ENCODE assay signal across 21 cellular contexts in the genomic region with DNA sequence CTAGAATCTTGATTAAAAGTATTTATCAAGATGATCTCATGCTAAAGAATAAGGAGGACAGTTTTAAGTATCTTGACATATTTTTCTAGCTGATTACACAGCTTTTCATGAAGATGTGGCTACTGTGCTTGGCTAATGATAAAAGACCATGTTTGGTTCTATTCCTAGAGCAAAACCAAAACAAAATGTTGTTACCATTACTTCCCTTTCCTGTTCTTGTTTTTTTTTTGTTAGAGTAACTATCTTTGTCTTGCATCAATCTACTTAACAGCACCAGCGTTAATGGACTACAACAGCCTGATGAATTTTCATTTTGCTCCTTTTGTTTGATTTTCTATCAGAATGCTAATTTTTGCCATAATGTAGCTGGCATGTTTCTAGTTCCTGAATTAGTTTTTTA.
DNase-seq lines count a peak whose midpoint lies in the region; ATAC-seq and TF ChIP-seq lines count a peak whose summit lies in the region.
"Had no signal": no experiment of that assay in that cellular context is flagged by ENCODE, and none has a peak within 500 bp of the region (broad histone marks: within the 10 kb centered on the region; RNA-seq: fewer than 3 reads in every experiment).

No MANE protein-coding gene starts in this region.

- H3K4me1 ChIP-seq in mucosa of descending colon (ENCODE audit: low read depth), result no peaks in the 10 kb centered on the region
- H3K4me1 ChIP-seq: gastrocnemius medialis, upper lobe of right lung had no signal

- ATAC-seq in activated CD4-positive, alpha-beta T cell treated with anti-CD3 and anti-CD28 coated beads for 36 hours, result no peak
- peak; percentile 29 for ATAC-seq in mucosa of descending colon
- ATAC-seq: A549; activated CD4-positive, CD25-positive, alpha-beta regulatory T cell treated with anti-CD3 and anti-CD28 coated beads, Interleukin-2, amount 50 U/mL, for 24 hours; gastrocnemius medialis; left cardiac atrium; stimulated activated naive CD8-positive, alpha-beta T cell treated with anti-CD3 and anti-CD28 coated beads, Interleukin-15, amount 100 ng/mL, for 72 hours; upper lobe of right lung had no signal

- peaks cover 21% of the 10 kb centered on the region for H3K4me1 Mint-ChIP-seq in activated CD4-positive, alpha-beta T cell treated with anti-CD3 and anti-CD28 coated beads, Interleukin-2, amount 10 ng/mL, durations not matched to agents 24 days and 14 days
- H3K4me1 Mint-ChIP-seq in activated CD4-positive, alpha-beta T cell treated with anti-CD3 and anti-CD28 coated beads for 36 hours, result peaks cover 6% of the 10 kb centered on the region
- H3K4me1 Mint-ChIP-seq in T-helper 2 cell treated with Interferon-gamma antibody and Interleukin-4, amounts not matched to agents 5 μg/mL and 100 μg/mL, for 36 hours (ENCODE audit: low read depth), result peaks cover 43% of the 10 kb centered on the region
- H3K4me1 Mint-ChIP-seq in mesothelial cell of epicardium, result no peaks in the 10 kb centered on the region
- H3K4me1 Mint-ChIP-seq: stimulated activated naive CD8-positive, alpha-beta T cell treated with anti-CD3 and anti-CD28 coated beads, Interleukin-15, amount 100 ng/mL, for 72 hours had no signal

- TF ChIP-seq CTCF in GM12865 (IDR thresholded peaks at IDR 0.05; ENCODE audit: insufficient read depth, low read depth, low read length, missing control alignments) (no peak), mucosa of descending colon (IDR thresholded peaks at IDR 0.05) (no peak), mesothelial cell of epicardium (IDR thresholded peaks at IDR 0.05; ENCODE audit: unreplicated experiment) (no peak)

- intact Hi-C loops in activated CD4-positive, alpha-beta T cell treated with anti-CD3 and anti-CD28 coated beads, Interleukin-2, amount 10 ng/mL, durations not matched to agents 24 days and 14 days (cut with micrococcal nuclease), result no loop called here
- intact Hi-C loops in activated CD4-positive, alpha-beta T cell treated with anti-CD3 and anti-CD28 coated beads for 36 hours (cut with DNase I, micrococcal nuclease), result no loop called here
- intact Hi-C loops in mucosa of descending colon (cut with DNase I, micrococcal nuclease), result no loop called here

- H3K36me3 ChIP-seq in mucosa of descending colon (ENCODE audit: low read depth), result no peaks in the 10 kb centered on the region

- H3K36me3 Mint-ChIP-seq in activated CD4-positive, alpha-beta T cell treated with anti-CD3 and anti-CD28 coated beads, Interleukin-2, amount 10 ng/mL, durations not matched to agents 24 days and 14 days (ENCODE audit: low read depth), result peaks cover 54% of the 10 kb centered on the region
- H3K36me3 Mint-ChIP-seq in activated CD4-positive, alpha-beta T cell treated with anti-CD3 and anti-CD28 coated beads for 36 hours (ENCODE audit: low read depth), result peaks cover 42% of the 10 kb centered on the region
- peaks cover 65% of the 10 kb centered on the region for H3K36me3 Mint-ChIP-seq in T-helper 2 cell treated with Interferon-gamma antibody and Interleukin-4, amounts not matched to agents 5 μg/mL and 100 μg/mL, for 36 hours (ENCODE audit: low read depth)
- peaks cover 51% of the 10 kb centered on the region for H3K36me3 Mint-ChIP-seq in mesothelial cell of epicardium

- H3K9me3 ChIP-seq in mucosa of descending colon, result no peaks in the 10 kb centered on the region
- H3K9me3 ChIP-seq: A549, gastrocnemius medialis, neutrophil, upper lobe of right lung had no signal

- H3K4me3 ChIP-seq in GM12865 (ENCODE audit: low read depth, low read length) (no peak overlapping the region), mucosa of descending colon (no peak overlapping the region)
- H3K4me3 ChIP-seq: A549, gastrocnemius medialis, upper lobe of right lung had no signal

- no peaks in the 10 kb centered on the region for H3K27me3 Mint-ChIP-seq in activated CD4-positive, alpha-beta T cell treated with anti-CD3 and anti-CD28 coated beads, Interleukin-2, amount 10 ng/mL, durations not matched to agents 24 days and 14 days
- no peaks in the 10 kb centered on the region for H3K27me3 Mint-ChIP-seq in activated CD4-positive, alpha-beta T cell treated with anti-CD3 and anti-CD28 coated beads for 36 hours
- H3K27me3 Mint-ChIP-seq in T-helper 2 cell treated with Interferon-gamma antibody and Interleukin-4, amounts not matched to agents 5 μg/mL and 100 μg/mL, for 36 hours (ENCODE audit: low read depth), result no peaks in the 10 kb centered on the region
- no peaks in the 10 kb centered on the region for H3K27me3 Mint-ChIP-seq in mesothelial cell of epicardium (ENCODE audit: low read depth)
- H3K27me3 Mint-ChIP-seq: stimulated activated naive CD8-positive, alpha-beta T cell treated with anti-CD3 and anti-CD28 coated beads, Interleukin-15, amount 100 ng/mL, for 72 hours had no signal

- H3K27ac Mint-ChIP-seq in activated CD4-positive, alpha-beta T cell treated with anti-CD3 and anti-CD28 coated beads, Interleukin-2, amount 10 ng/mL, durations not matched to agents 24 days and 14 days, result peak overlapping the region; percentile 2
- no peak overlapping the region for H3K27ac Mint-ChIP-seq in activated CD4-positive, alpha-beta T cell treated with anti-CD3 and anti-CD28 coated beads for 36 hours
- peak overlapping the region; percentile 71 for H3K27ac Mint-ChIP-seq in T-helper 2 cell treated with Interferon-gamma antibody and Interleukin-4, amounts not matched to agents 5 μg/mL and 100 μg/mL, for 36 hours
- no peak overlapping the region for H3K27ac Mint-ChIP-seq in mesothelial cell of epicardium
- H3K27ac Mint-ChIP-seq: stimulated activated naive CD8-positive, alpha-beta T cell treated with anti-CD3 and anti-CD28 coated beads, Interleukin-15, amount 100 ng/mL, for 72 hours had no signal

- POLR2A ChIA-PET in activated CD4-positive, alpha-beta T cell treated with anti-CD3 and anti-CD28 coated beads for 36 hours (lab: Charles Lee), result no interaction called here

- peaks cover 4% of the 10 kb centered on the region for H3K9me3 Mint-ChIP-seq in activated CD4-positive, alpha-beta T cell treated with anti-CD3 and anti-CD28 coated beads, Interleukin-2, amount 10 ng/mL, durations not matched to agents 24 days and 14 days
- no peaks in the 10 kb centered on the region for H3K9me3 Mint-ChIP-seq in activated CD4-positive, alpha-beta T cell treated with anti-CD3 and anti-CD28 coated beads for 36 hours (ENCODE audit: low read depth)
- H3K9me3 Mint-ChIP-seq in T-helper 2 cell treated with Interferon-gamma antibody and Interleukin-4, amounts not matched to agents 5 μg/mL and 100 μg/mL, for 36 hours, result peaks cover 12% of the 10 kb centered on the region
- H3K9me3 Mint-ChIP-seq in mesothelial cell of epicardium, result peaks cover 13% of the 10 kb centered on the region
- H3K9me3 Mint-ChIP-seq: CD14-positive monocyte had no signal

- DNase-seq in activated CD4-positive, alpha-beta T cell treated with anti-CD3 and anti-CD28 coated beads, Interleukin-2, amount 10 ng/mL, durations not matched to agents 24 days and 14 days, result no peak
- no peak for DNase-seq in activated CD4-positive, alpha-beta T cell treated with anti-CD3 and anti-CD28 coated beads for 36 hours
- DNase-seq in GM12865 (ENCODE audit: low read depth) (peak; percentile 12), mucosa of descending colon (no peak), cerebellar cortex (ENCODE audit: low spot score) (no peak), NCI-H2171 treated with DMSO at 0.1 percent for 48 hours (lab: John Stamatoyannopoulos, UW) (no peak), mesothelial cell of epicardium (ENCODE audit: low spot score in 2 of 2, unreplicated experiment in 2 of 2) (no peak)
- no peak for DNase-seq in T-helper 2 cell treated with Interferon-gamma antibody and Interleukin-4, amounts not matched to agents 5 μg/mL and 100 μg/mL, for 36 hours (ENCODE audit: low spot score)
- DNase-seq: DMS79 treated with DMSO at 0.1 percent for 48 hours; gastrocnemius medialis; HCEC 1CT; left cardiac atrium; NCI-H2081; NCI-H510A treated with DMSO at 0.1 percent for 48 hours; Right ventricle myocardium superior; stimulated activated naive CD8-positive, alpha-beta T cell treated with anti-CD3 and anti-CD28 coated beads, Interleukin-15, amount 100 ng/mL, for 72 hours; upper lobe of right lung had no signal

- CTCF ChIA-PET in activated CD4-positive, alpha-beta T cell treated with anti-CD3 and anti-CD28 coated beads for 36 hours (lab: Charles Lee), result no interaction called here

- peak overlapping the region; percentile 21 for H3K4me3 Mint-ChIP-seq in activated CD4-positive, alpha-beta T cell treated with anti-CD3 and anti-CD28 coated beads, Interleukin-2, amount 10 ng/mL, durations not matched to agents 24 days and 14 days
- H3K4me3 Mint-ChIP-seq in activated CD4-positive, alpha-beta T cell treated with anti-CD3 and anti-CD28 coated beads for 36 hours, result no peak overlapping the region
- peak overlapping the region; percentile 64 for H3K4me3 Mint-ChIP-seq in T-helper 2 cell treated with Interferon-gamma antibody and Interleukin-4, amounts not matched to agents 5 μg/mL and 100 μg/mL, for 36 hours
- no peak overlapping the region for H3K4me3 Mint-ChIP-seq in mesothelial cell of epicardium
- H3K4me3 Mint-ChIP-seq: CD14-positive monocyte; stimulated activated naive CD8-positive, alpha-beta T cell treated with anti-CD3 and anti-CD28 coated beads, Interleukin-15, amount 100 ng/mL, for 72 hours had no signal

Comparison
In these comparisons a context has a peak if more than half of its experiments do, and no peak if none do; other contexts are left out.
1. H3K27ac Mint-ChIP-seq: peak in activated CD4-positive, alpha-beta T cell treated with anti-CD3 and anti-CD28 coated beads, Interleukin-2, amount 10 ng/mL, durations not matched to agents 24 days and 14 days (single experiment) and T-helper 2 cell treated with Interferon-gamma antibody and Interleukin-4, amounts not matched to agents 5 μg/mL and 100 μg/mL, for 36 hours (single experiment); none in activated CD4-positive, alpha-beta T cell treated with anti-CD3 and anti-CD28 coated beads for 36 hours (single experiment) and mesothelial cell of epicardium (single experiment).
2. H3K4me3 Mint-ChIP-seq: peak in activated CD4-positive, alpha-beta T cell treated with anti-CD3 and anti-CD28 coated beads, Interleukin-2, amount 10 ng/mL, durations not matched to agents 24 days and 14 days (single experiment) and T-helper 2 cell treated with Interferon-gamma antibody and Interleukin-4, amounts not matched to agents 5 μg/mL and 100 μg/mL, for 36 hours (single experiment); none in activated CD4-positive, alpha-beta T cell treated with anti-CD3 and anti-CD28 coated beads for 36 hours (single experiment) and mesothelial cell of epicardium (single experiment).